In the genomic region with DNA sequence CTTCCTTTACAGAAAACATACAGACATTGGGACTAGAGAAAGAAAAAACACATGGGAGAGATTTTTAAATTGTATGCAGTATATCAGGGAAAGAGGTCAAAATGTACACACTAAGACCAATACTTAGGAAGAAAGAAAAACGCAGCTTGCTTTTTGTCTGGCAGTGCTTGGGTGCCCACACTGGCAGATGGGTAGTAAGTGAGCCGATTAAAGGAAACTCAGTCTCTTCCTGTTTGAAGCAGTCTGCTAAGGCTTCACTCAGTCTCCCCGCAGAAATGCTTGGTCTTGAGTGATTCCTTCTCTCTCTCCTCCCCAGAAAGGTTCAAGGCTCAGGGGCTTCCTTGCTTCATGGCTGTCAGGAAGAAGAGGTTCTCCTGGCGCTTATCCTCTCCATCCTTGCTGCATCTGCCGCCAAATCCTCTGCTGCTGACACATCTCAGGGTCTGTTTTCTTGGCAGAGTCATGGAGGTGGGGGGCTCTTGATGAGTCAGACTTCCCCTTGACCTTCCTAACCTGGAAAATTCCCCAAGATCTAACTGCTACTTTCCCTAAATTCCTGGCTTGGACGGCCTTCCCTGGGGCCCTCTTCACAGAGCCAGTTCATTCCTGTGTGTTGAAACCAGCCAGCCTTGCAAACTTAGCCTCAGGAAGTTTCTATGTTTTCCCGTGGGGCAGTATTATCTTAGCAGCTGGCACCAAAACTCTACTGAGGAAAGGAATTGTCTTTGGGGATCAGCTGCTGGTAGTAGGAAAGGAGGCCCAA, we compare ENCODE assay signal across 9 cellular contexts. TPM values are rescaled to one million over a fixed set of nuclear protein-coding genes. Genes with fewer than 3 reads are reported as not detected.
DNase-seq lines count a peak whose midpoint lies in the region; ATAC-seq, FAIRE-seq and TF ChIP-seq lines count a peak whose summit lies in the region.
"Had no signal": no experiment of that assay in that cellular context is flagged by ENCODE, and none has a peak within 500 bp of the region (broad histone marks: within the 10 kb centered on the region; RNA-seq: fewer than 3 reads in every experiment).

No MANE protein-coding gene starts in this region.

- H3K9me3 ChIP-seq in K562 (replicated peaks; ENCODE audit: control insufficient read depth, insufficient read depth, low read depth, low read length) (no peaks in the 10 kb centered on the region), osteoblast (ENCODE audit: low read depth, low read length) (no peaks in the 10 kb centered on the region), tibial artery (no peaks in the 10 kb centered on the region)
- H3K9me3 ChIP-seq: ascending aorta had no signal

- H3K27me3 ChIP-seq in K562 (ENCODE audit: control insufficient read depth in 2 of 2, insufficient read depth in 2 of 2, low read length in 2 of 2) = no peaks in the 10 kb centered on the region
- no peaks in the 10 kb centered on the region for H3K27me3 ChIP-seq in osteoblast (ENCODE audit: insufficient read depth, low read length)
- H3K27me3 ChIP-seq in tibial artery = no peaks in the 10 kb centered on the region
- H3K27me3 ChIP-seq: ascending aorta had no signal

- in situ Hi-C loops in K562 (cut with MboI) = no loop called here

- TF ChIP-seq CTCF in K562 (IDR thresholded peaks at IDR 0.05 in 2 of 3, conservative IDR thresholded peaks at IDR 0.05 in 1 of 3; ENCODE audit: insufficient read depth in 2 of 3, low read depth in 1 of 3, low read length in 3 of 3) (no peak), osteoblast (IDR thresholded peaks at IDR 0.05; ENCODE audit: extremely low read depth, low read depth, low read length) (no peak), tibial artery (IDR thresholded peaks at IDR 0.05) (no peak)

- no peak overlapping the region for H3K9ac ChIP-seq in K562 (ENCODE audit: insufficient read depth in 1 of 2, low read depth in 2 of 2, low read length in 2 of 2)

- H3K9me1 ChIP-seq in K562 (ENCODE audit: control insufficient read depth, insufficient read depth, low read length) = no peaks in the 10 kb centered on the region

- TF ChIP-seq EP300 in K562 (IDR thresholded peaks at IDR 0.05; ENCODE audit: low read length) = no peak

- peak overlapping the region; percentile 74 for H2AFZ ChIP-seq in K562 (ENCODE audit: low read depth, low read length)
- H2AFZ ChIP-seq in osteoblast (ENCODE audit: low read length) = peak overlapping the region; percentile 70

- POLR2A ChIA-PET in K562 (lab: Yijun Ruan, JAX) = interaction anchor here (0.8 kb wide), 1 partner anchor 8 kb away, joined by 3 read pairs; no protein-coding TSS in a partner anchor

- intact Hi-C loops in K562 (cut with micrococcal nuclease) (no loop called here), tibial artery (cut with DNase I; ENCODE audit: low total_unique reads) (no loop called here)

- H4K20me1 ChIP-seq in K562 (replicated peaks; ENCODE audit: control insufficient read depth, insufficient read depth, low read length) (no peaks in the 10 kb centered on the region), osteoblast (ENCODE audit: insufficient read depth, low read length) (no peaks in the 10 kb centered on the region)

- H3K4me3 ChIP-seq in K562 = no peak overlapping the region
- H3K4me3 ChIP-seq in osteoblast (ENCODE audit: insufficient read depth, low read length) = peak overlapping the region; percentile 23
- no peak overlapping the region for H3K4me3 ChIP-seq in tibial artery
- H3K4me3 ChIP-seq: ascending aorta had no signal

- H3K4me2 ChIP-seq in K562 (ENCODE audit: insufficient read depth, low read length) (no peak overlapping the region), osteoblast (ENCODE audit: insufficient read depth, low read length) (peak overlapping the region; percentile 65)

- H3K27ac ChIP-seq in K562 (ENCODE audit: extremely low read depth, low read depth, low read length) (no peak overlapping the region), osteoblast (ENCODE audit: low read depth, low read length) (peak overlapping the region; percentile 77), tibial artery (peak overlapping the region in 1 of 2 donors; percentile 16)

- no peaks in the 10 kb centered on the region for H3K79me2 ChIP-seq in K562 (ENCODE audit: control insufficient read depth, insufficient read depth, low read length)
- no peaks in the 10 kb centered on the region for H3K79me2 ChIP-seq in osteoblast (ENCODE audit: insufficient read depth, low read length)

- no peak for TF ChIP-seq POLR2A in K562 (conservative IDR thresholded peaks at IDR 0.05)

- 27% methylated on average over 7 of the region's 7 CpGs for WGBS in K562 (ENCODE audit: insufficient coverage, low coverage, missing lambda C conversion rate)

- CTCF ChIA-PET in K562 (lab: Yijun Ruan, JAX; ENCODE audit: low intra/inter-chr PET ratio) = no interaction called here

- H3K36me3 ChIP-seq in K562 (ENCODE audit: control insufficient read depth, insufficient read depth, low read length) (no peaks in the 10 kb centered on the region), osteoblast (ENCODE audit: insufficient read depth, low read length) (no peaks in the 10 kb centered on the region), tibial artery (no peaks in the 10 kb centered on the region)
- H3K36me3 ChIP-seq: ascending aorta had no signal

- TF ChIP-seq RAD21 in K562 (CRISPR knock-in tag; conservative IDR thresholded peaks at IDR 0.05 in 1 of 2, IDR thresholded peaks at IDR 0.05 in 1 of 2) = no peak

- no TSS peak for BruUV-seq in K562 (replicated peaks; lab: Mats Ljungman, UMichigan)

- peak; percentile 27 for ATAC-seq in GM18858 (IDR thresholded peaks at IDR 0.05; ENCODE audit: unreplicated experiment)
- ATAC-seq in K562 = no peak

- peak; percentile 59 for DNase-seq in NAMALWA (ENCODE audit: low spot score)
- DNase-seq in K562 (ENCODE audit: extremely low read depth in 1 of 4, low spot score in 3 of 4) = no peak
- peak; percentile 48 for DNase-seq in osteoblast (ENCODE audit: insufficient read length, low spot score, missing footprints)
- no peak for DNase-seq in NCI-H345 treated with DMSO at 0.1 percent for 48 hours (lab: John Stamatoyannopoulos, UW; ENCODE audit: unreplicated experiment)
- DNase-seq in iPS-NIHi11 (ENCODE audit: low spot score) = no peak
- no peak for DNase-seq in tibial artery
- no peak for DNase-seq in HT-29 (ENCODE audit: low spot score)

- no peak for FAIRE-seq in K562 (lab: Jason Lieb, UNC)

- H3K4me1 ChIP-seq in K562 (replicated peaks in 1 of 2; ENCODE audit: control insufficient read depth in 2 of 2, insufficient read depth in 2 of 2, low read length in 2 of 2) (peaks cover 0 to 12% of the 10 kb centered on the region in 2 experiments; a peak in 3 of 5 replicates), osteoblast (ENCODE audit: insufficient read depth, low read length) (peaks cover 52% of the 10 kb centered on the region), tibial artery (peaks cover 0 to 15% (median 2%) of the 10 kb centered on the region in 4 donors)

TF ChIP-seq in K562, 482 proteins besides CTCF, POLR2A, EP300 and RAD21 (continues in another document):
- no peak for TF ChIP-seq ZBTB8A (IDR thresholded peaks at IDR 0.05; ENCODE audit: partially characterized antibody)
- TF ChIP-seq CBX8 (IDR thresholded peaks at IDR 0.05; ENCODE audit: borderline replicate concordance, extremely low read depth, low read depth, low read length, poor library complexity, severe bottlenecking) = no peak

RNA-seq across cellular contexts. Expression of a gene that starts 10.5 kb away (rescaled TPM):
- total RNA-seq in K562 (2011; cell fraction: chromatin; rRNA removed; ENCODE audit: low replicate concordance) = 30.5 and 48.2 TPM in 2 replicates
- 34.2 and 70.4 TPM in 2 replicates for total RNA-seq in K562 (2011; cell fraction: nucleolus; rRNA removed)
- total RNA-seq in K562 (2011; cell fraction: nucleoplasm; rRNA removed) = 75.8 and 139 TPM in 2 replicates
- total RNA-seq in K562 (2014; rRNA removed) (1,173 and 2,226 TPM in 2 replicates), K562 (2014; rRNA removed; fragmentation: Illumina TruSeq; extraction: Trizol) (959 and 1,048 TPM in 2 replicates), K562 (2015; rRNA removed; fragmentation: Illumina TruSeq; extraction: Trizol) (1,394 and 1,397 TPM in 2 replicates), K562 (2021) (583 and 608 TPM in 2 replicates), osteoblast (3,633 and 4,065 TPM in 2 replicates)
- polyA plus RNA-seq in K562 (2011; rRNA removed) (266 and 531 TPM in 2 replicates), K562 (2014; fragmentation: Illumina TruSeq; extraction: Trizol) (1,329 TPM in 2 replicates), K562 (2014; fragmentation: Nextera tagmentation; extraction: Ambion mirVana) (100 to 1,000 TPM; 382 to 669 TPM), K562 (2014; rRNA removed) (1,359 and 1,607 TPM in 2 replicates)
- 433 and 683 TPM in 2 replicates for polyA plus RNA-seq in K562 (2011; cell fraction: cytosol; rRNA removed)
- 284 and 308 TPM in 2 replicates for polyA plus RNA-seq in K562 (2011; cell fraction: nucleus; rRNA removed)
- polyA plus RNA-seq in K562 (2012) = 1,629 and 1,914 TPM in 2 replicates
- 163 and 256 TPM in 2 replicates for polyA minus RNA-seq in K562 (2011; rRNA and poly(A)+ RNA removed)
- 121 and 183 TPM in 2 replicates for polyA minus RNA-seq in K562 (2011; cell fraction: cytosol; rRNA and poly(A)+ RNA removed)
- polyA minus RNA-seq in K562 (2011; cell fraction: nucleus; rRNA and poly(A)+ RNA removed) = 21.8 and 28.5 TPM in 2 replicates
- 4,823 and 6,107 TPM in 2 replicates for total RNA-seq in HT-29 (2014; rRNA removed; shearing (Covaris generic))

RNA-seq across cellular contexts. Expression of a gene that starts 14.1 kb away (rescaled TPM):
- total RNA-seq in K562 (2011; cell fraction: chromatin; rRNA removed; ENCODE audit: low replicate concordance) = 0.42 TPM in 1 of 2 replicates, not detected in the other
- 0.17 and 0.79 TPM in 2 replicates for total RNA-seq in K562 (2011; cell fraction: nucleolus; rRNA removed)
- total RNA-seq in K562 (2011; cell fraction: nucleoplasm; rRNA removed) = 0.44 and 0.53 TPM in 2 replicates
- total RNA-seq in K562 (2014; rRNA removed) (0.12 and 0.18 TPM in 2 replicates), K562 (2014; rRNA removed; fragmentation: Illumina TruSeq; extraction: Trizol) (0.16 and 0.25 TPM in 2 replicates), K562 (2015; rRNA removed; fragmentation: Illumina TruSeq; extraction: Trizol) (0.36 TPM in 1 of 2 replicates, not detected in the other), K562 (2021) (0.31 and 0.33 TPM in 2 replicates), osteoblast (2.9 and 3.5 TPM in 2 replicates)
- polyA plus RNA-seq in K562 (2011; rRNA removed) (0.14 and 0.45 TPM in 2 replicates), K562 (2014; fragmentation: Illumina TruSeq; extraction: Trizol) (0.07 TPM in 1 of 2 replicates, not detected in the other), K562 (2014; fragmentation: Nextera tagmentation; extraction: Ambion mirVana) (under 1 TPM; 0.08 to 0.38 TPM), K562 (2014; rRNA removed) (0.09 TPM in 1 of 2 replicates, not detected in the other)
- polyA plus RNA-seq in K562 (2011; cell fraction: cytosol; rRNA removed) = 0.41 and 0.49 TPM in 2 replicates
- polyA plus RNA-seq in K562 (2011; cell fraction: nucleus; rRNA removed) = 0.36 TPM in 1 of 2 replicates, not detected in the other
- polyA plus RNA-seq in K562 (2012) = 0.25 and 0.47 TPM in 2 replicates
- polyA minus RNA-seq in K562 (2011; rRNA and poly(A)+ RNA removed) = 0.42 and 0.95 TPM in 2 replicates
- 0.48 TPM in 1 of 2 replicates, not detected in the other for polyA minus RNA-seq in K562 (2011; cell fraction: cytosol; rRNA and poly(A)+ RNA removed)
- 0.11 and 0.54 TPM in 2 replicates for polyA minus RNA-seq in K562 (2011; cell fraction: nucleus; rRNA and poly(A)+ RNA removed)
- total RNA-seq in HT-29 (2014; rRNA removed; shearing (Covaris generic)) = 2.3 and 3.1 TPM in 2 replicates

Comparison
In these comparisons a context has a peak if more than half of its experiments do, and no peak if none do; other contexts are left out.
1. DNase-seq: peak in NAMALWA (single experiment) and osteoblast (single experiment); none in K562 (0 of 4), NCI-H345 treated with DMSO at 0.1 percent for 48 hours (single experiment), iPS-NIHi11 (single experiment), tibial artery (0 of 2) and HT-29 (single experiment).